13 cellular contexts compared by ENCODE assay signal in the genomic region with DNA sequence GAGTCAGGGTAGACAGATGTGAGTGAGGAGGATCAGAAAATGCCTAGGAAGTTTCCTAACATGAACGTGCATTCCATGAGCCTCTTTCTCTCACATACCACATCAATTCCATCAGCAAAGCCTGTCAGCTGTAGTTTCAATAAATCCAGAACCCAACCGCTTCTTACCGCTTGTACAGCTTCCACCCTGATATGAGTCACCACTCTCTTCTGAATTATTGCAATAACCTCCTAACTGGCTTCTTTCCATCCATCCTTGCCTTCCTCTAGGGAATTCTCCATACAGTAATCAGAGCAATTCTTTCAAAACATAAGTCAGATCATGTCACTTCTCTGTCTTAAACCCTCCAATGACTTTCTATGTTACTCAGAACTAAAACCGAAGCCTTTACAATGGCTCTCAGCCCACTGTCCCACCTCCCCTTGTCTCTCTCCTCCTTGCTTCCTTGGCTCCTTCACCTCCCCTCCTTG. TPM values are rescaled to one million over a fixed set of nuclear protein-coding genes. Genes with fewer than 3 reads are reported as not detected.
DNase-seq lines count a peak whose midpoint lies in the region; ATAC-seq, FAIRE-seq and TF ChIP-seq lines count a peak whose summit lies in the region.
"Had no signal": no experiment of that assay in that cellular context is flagged by ENCODE, and none has a peak within 500 bp of the region (broad histone marks: within the 10 kb centered on the region; RNA-seq: fewer than 3 reads in every experiment).

No MANE protein-coding gene starts in this region.

- POLR2A ChIA-PET in AG04449 (lab: Yijun Ruan, JAX), result no interaction called here
- POLR2A ChIA-PET in HepG2 (lab: Yijun Ruan, JAX), result no interaction called here

- TF ChIP-seq EP300 in HepG2 (IDR thresholded peaks at IDR 0.05; ENCODE audit: low read depth in 2 of 2, low read length in 2 of 2) (no peak), HepG2 (CRISPR knock-in tag; IDR thresholded peaks at IDR 0.05; ENCODE audit: borderline replicate concordance) (no peak)

- H3K27me3 ChIP-seq in HepG2 (ENCODE audit: control insufficient read depth in 1 of 2, insufficient read depth in 2 of 2, low read length in 2 of 2), result no peaks in the 10 kb centered on the region
- H3K27me3 ChIP-seq: testis had no signal

- no peak overlapping the region for H3K27ac ChIP-seq in HepG2 (ENCODE audit: extremely low read length, insufficient read depth, low read length)
- H3K27ac ChIP-seq: testis had no signal

- no peak for TF ChIP-seq RAD21 in HepG2 (CRISPR knock-in tag; IDR thresholded peaks at IDR 0.05)

- WGBS in HepG2 (ENCODE audit: low lambda C conversion rate), result 82% methylated on average over 4 of the region's 4 CpGs

- in situ Hi-C loops in astrocyte of the spinal cord (cut with HindIII; ENCODE audit: low sequenced_read_pairs) (no loop called here), HepG2 (cut with HindIII; ENCODE audit: extremely low pct_ligation_motif_present, low pct_unique_long_range_greater_than_20kb) (no loop called here)

- H3K4me3 ChIP-seq in AG04449 (ENCODE audit: low read depth, low read length) (no peak overlapping the region), astrocyte of the spinal cord (ENCODE audit: low read depth, low read length) (no peak overlapping the region), HepG2 (replicated peaks in 1 of 3; ENCODE audit: insufficient read depth in 1 of 3, low read depth in 2 of 3, low read length in 3 of 3) (no peak overlapping the region)
- H3K4me3 ChIP-seq: testis had no signal

- H2AFZ ChIP-seq in HepG2 (ENCODE audit: low read length), result no peak overlapping the region

- H3K4me3 Mint-ChIP-seq in endothelial cell (ENCODE audit: unreplicated experiment), result no peak overlapping the region
- H3K4me3 Mint-ChIP-seq: immature natural killer cell had no signal

- no peaks in the 10 kb centered on the region for H3K9me3 Mint-ChIP-seq in endothelial cell (ENCODE audit: unreplicated experiment)
- H3K9me3 Mint-ChIP-seq: immature natural killer cell had no signal

- H3K36me3 ChIP-seq in HepG2 (replicated peaks in 1 of 2; ENCODE audit: control insufficient read depth in 1 of 2, insufficient read depth in 2 of 2, low read length in 2 of 2), result no peaks in the 10 kb centered on the region

- TF ChIP-seq POLR2A in HepG2 (IDR thresholded peaks at IDR 0.05; ENCODE audit: insufficient read depth in 1 of 2, low read depth in 2 of 2, low read length in 2 of 2), result no peak

- no peaks in the 10 kb centered on the region for H4K20me1 ChIP-seq in HepG2 (ENCODE audit: insufficient read depth, low read length)

- H3K36me3 Mint-ChIP-seq in endothelial cell (ENCODE audit: low read depth, unreplicated experiment), result no peaks in the 10 kb centered on the region
- H3K36me3 Mint-ChIP-seq: immature natural killer cell had no signal

- H3K4me1 ChIP-seq in HepG2 (ENCODE audit: insufficient read depth, low read length), result peaks cover 29% of the 10 kb centered on the region
- H3K4me1 ChIP-seq: testis had no signal

- no peak overlapping the region for H3K27ac Mint-ChIP-seq in endothelial cell (ENCODE audit: unreplicated experiment)
- H3K27ac Mint-ChIP-seq: immature natural killer cell had no signal

- no TSS peak for BruUV-seq in HepG2 (replicated peaks; lab: Mats Ljungman, UMichigan)

- no peak overlapping the region for H3K4me2 ChIP-seq in HepG2 (ENCODE audit: low read depth, low read length)

- CTCF ChIA-PET in AG04449 (lab: Yijun Ruan, JAX), result interaction anchor here (1.3 to 2.3 kb wide), 2 partner anchors 11 to 13 kb away, joined by 4 to 8 read pairs; no protein-coding TSS in a partner anchor
- CTCF ChIA-PET in HepG2 (lab: Yijun Ruan, JAX; ENCODE audit: low intra/inter-chr PET ratio, low total read pairs), result no interaction called here

- intact Hi-C loops in HepG2 (cut with micrococcal nuclease; ENCODE audit: unreplicated experiment), result no loop called here

- H3K27me3 Mint-ChIP-seq in endothelial cell (ENCODE audit: unreplicated experiment), result peaks cover 2% of the 10 kb centered on the region

- peak; percentile 99 for DNase-seq in AG04449 (ENCODE audit: low read depth, low spot score)
- DNase-seq in HT-29 (ENCODE audit: low spot score), result peak; percentile 43
- peak; percentile 96 for DNase-seq in astrocyte of the spinal cord (ENCODE audit: low read depth, low spot score)
- DNase-seq in HepG2 (ENCODE audit: low spot score), result peak; percentile 57
- no peak for DNase-seq in superior temporal gyrus (ENCODE audit: extremely low spot score)
- no peak for DNase-seq in endothelial cell (ENCODE audit: low spot score)
- DNase-seq in activated gamma-delta T cell (lab: John Stamatoyannopoulos, UW), result no peak
- no peak for DNase-seq in activated CD4-positive, alpha-beta T cell treated with anti-CD3 and anti-CD28 coated beads for 4 hours
- DNase-seq: NCI-H345, testis had no signal

- no peak overlapping the region for H3K9ac ChIP-seq in HepG2 (ENCODE audit: insufficient read depth, low read depth, low read length)

- H3K79me2 ChIP-seq in HepG2 (ENCODE audit: insufficient read depth, low read length), result no peaks in the 10 kb centered on the region

- H3K4me1 Mint-ChIP-seq in endothelial cell (ENCODE audit: unreplicated experiment), result peaks cover 19% of the 10 kb centered on the region

- H3K9me3 ChIP-seq in HepG2 (ENCODE audit: low read length), result no peaks in the 10 kb centered on the region
- H3K9me3 ChIP-seq: testis had no signal

- FAIRE-seq in HepG2 (lab: Jason Lieb, UNC), result no peak
- FAIRE-seq: GM19239 had no signal

- peak; percentile 49; the same call in 2 of the 3 replicates for ATAC-seq in HepG2
- ATAC-seq: activated CD4-positive, CD25-positive, alpha-beta regulatory T cell treated with anti-CD3 and anti-CD28 coated beads, Interleukin-2, amount 50 U/mL, for 24 hours had no signal

- TF ChIP-seq CTCF in AG04449 (IDR thresholded peaks at IDR 0.05; ENCODE audit: insufficient read depth, low read length, missing control alignments) (no peak), astrocyte of the spinal cord (IDR thresholded peaks at IDR 0.05; ENCODE audit: low read depth, low read length) (no peak), HepG2 (CRISPR knock-in tag; IDR thresholded peaks at IDR 0.05) (no peak), endothelial cell (IDR thresholded peaks at IDR 0.05; ENCODE audit: unreplicated experiment) (no peak)

TF ChIP-seq in HepG2, 621 proteins besides CTCF, POLR2A, EP300 and RAD21 (continues in another document):
- TF ChIP-seq, protein P1, sequence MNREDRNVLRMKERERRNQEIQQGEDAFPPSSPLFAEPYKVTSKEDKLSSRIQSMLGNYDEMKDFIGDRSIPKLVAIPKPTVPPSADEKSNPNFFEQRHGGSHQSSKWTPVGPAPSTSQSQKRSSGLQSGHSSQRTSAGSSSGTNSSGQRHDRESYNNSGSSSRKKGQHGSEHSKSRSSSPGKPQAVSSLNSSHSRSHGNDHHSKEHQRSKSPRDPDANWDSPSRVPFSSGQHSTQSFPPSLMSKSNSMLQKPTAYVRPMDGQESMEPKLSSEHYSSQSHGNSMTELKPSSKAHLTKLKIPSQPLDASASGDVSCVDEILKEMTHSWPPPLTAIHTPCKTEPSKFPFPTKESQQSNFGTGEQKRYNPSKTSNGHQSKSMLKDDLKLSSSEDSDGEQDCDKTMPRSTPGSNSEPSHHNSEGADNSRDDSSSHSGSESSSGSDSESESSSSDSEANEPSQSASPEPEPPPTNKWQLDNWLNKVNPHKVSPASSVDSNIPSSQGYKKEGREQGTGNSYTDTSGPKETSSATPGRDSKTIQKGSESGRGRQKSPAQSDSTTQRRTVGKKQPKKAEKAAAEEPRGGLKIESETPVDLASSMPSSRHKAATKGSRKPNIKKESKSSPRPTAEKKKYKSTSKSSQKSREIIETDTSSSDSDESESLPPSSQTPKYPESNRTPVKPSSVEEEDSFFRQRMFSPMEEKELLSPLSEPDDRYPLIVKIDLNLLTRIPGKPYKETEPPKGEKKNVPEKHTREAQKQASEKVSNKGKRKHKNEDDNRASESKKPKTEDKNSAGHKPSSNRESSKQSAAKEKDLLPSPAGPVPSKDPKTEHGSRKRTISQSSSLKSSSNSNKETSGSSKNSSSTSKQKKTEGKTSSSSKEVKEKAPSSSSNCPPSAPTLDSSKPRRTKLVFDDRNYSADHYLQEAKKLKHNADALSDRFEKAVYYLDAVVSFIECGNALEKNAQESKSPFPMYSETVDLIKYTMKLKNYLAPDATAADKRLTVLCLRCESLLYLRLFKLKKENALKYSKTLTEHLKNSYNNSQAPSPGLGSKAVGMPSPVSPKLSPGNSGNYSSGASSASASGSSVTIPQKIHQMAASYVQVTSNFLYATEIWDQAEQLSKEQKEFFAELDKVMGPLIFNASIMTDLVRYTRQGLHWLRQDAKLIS (CRISPR knock-in tag; IDR thresholded peaks at IDR 0.05), result no peak
- TF ChIP-seq FOSL2 (CRISPR knock-in tag; IDR thresholded peaks at IDR 0.05) (peak; percentile 68), ZNF781 (CRISPR knock-in tag; IDR thresholded peaks at IDR 0.05; ENCODE audit: borderline replicate concordance, not compliant biosample characterization) (no peak)

RNA-seq across cellular contexts. Expression of gene RAD23B, which starts 8.1 kb away (rescaled TPM):
- total RNA-seq in HT-29 (2014; rRNA removed; shearing (Covaris generic)), result 69.9 and 76.8 TPM in 2 replicates
- 133 and 159 TPM in 2 replicates for total RNA-seq in HepG2 (2016; rRNA removed; fragmentation: Illumina TruSeq; extraction: Trizol)
- 59.7 and 60.0 TPM in 2 replicates for total RNA-seq in HepG2 (2016; cell fraction: cytosol; rRNA removed; fragmentation: Illumina TruSeq; extraction: Trizol; ENCODE audit: low read depth)
- 128 and 156 TPM in 2 replicates for total RNA-seq in HepG2 (2016; cell fraction: insoluble cytoplasmic fraction; rRNA removed; fragmentation: Illumina TruSeq; extraction: Trizol)
- total RNA-seq in HepG2 (2016; cell fraction: membrane; rRNA removed; fragmentation: Illumina TruSeq; extraction: Trizol), result 120 and 126 TPM in 2 replicates
- total RNA-seq in HepG2 (2016; cell fraction: nucleus; rRNA removed; fragmentation: Illumina TruSeq; extraction: Trizol), result 62.9 and 65.9 TPM in 2 replicates
- 156 and 162 TPM in 2 replicates for polyA plus RNA-seq in HepG2 (2011; rRNA removed)
- polyA plus RNA-seq in HepG2 (2011; cell fraction: cytosol; rRNA removed), result 93.8 and 114 TPM in 2 replicates
- polyA plus RNA-seq in HepG2 (2011; cell fraction: nucleus; rRNA removed), result 25.3 and 25.6 TPM in 2 replicates
- polyA plus RNA-seq in HepG2 (2012), result 90.7 and 110 TPM in 2 replicates
- polyA plus RNA-seq in HepG2 (2016; cell fraction: cytosol; fragmentation: Illumina TruSeq; extraction: Trizol; ENCODE audit: low read depth), result 26.3 and 31.4 TPM in 2 replicates
- 185 and 198 TPM in 2 replicates for polyA plus RNA-seq in HepG2 (2016; cell fraction: insoluble cytoplasmic fraction; fragmentation: Illumina TruSeq; extraction: Trizol; ENCODE audit: low read depth)
- 79.8 and 80.6 TPM in 2 replicates for polyA plus RNA-seq in HepG2 (2016; cell fraction: membrane; fragmentation: Illumina TruSeq; extraction: Trizol; ENCODE audit: low read depth)
- polyA plus RNA-seq in HepG2 (2016; cell fraction: nucleus; fragmentation: Illumina TruSeq; extraction: Trizol; ENCODE audit: insufficient read depth, low read depth), result 67.0 and 71.9 TPM in 2 replicates
- 270 and 278 TPM in 2 replicates for polyA minus RNA-seq in HepG2 (2011; rRNA and poly(A)+ RNA removed; ENCODE audit: low replicate concordance)
- polyA minus RNA-seq in HepG2 (2011; cell fraction: cytosol; rRNA and poly(A)+ RNA removed), result 139 and 149 TPM in 2 replicates
- polyA minus RNA-seq in HepG2 (2011; cell fraction: nucleus; rRNA and poly(A)+ RNA removed), result 85.5 and 87.8 TPM in 2 replicates
- 116 TPM for total RNA-seq in endothelial cell (ENCODE audit: unreplicated experiment)

Comparison
In these comparisons a context has a peak if more than half of its experiments do, and no peak if none do; other contexts are left out.
1. DNase-seq: peak in AG04449 (single experiment), HT-29 (single experiment), astrocyte of the spinal cord (single experiment) and HepG2 (single experiment); none in superior temporal gyrus (single experiment), endothelial cell (single experiment), activated gamma-delta T cell (single experiment) and activated CD4-positive, alpha-beta T cell treated with anti-CD3 and anti-CD28 coated beads for 4 hours (0 of 2).